In the genomic region with DNA sequence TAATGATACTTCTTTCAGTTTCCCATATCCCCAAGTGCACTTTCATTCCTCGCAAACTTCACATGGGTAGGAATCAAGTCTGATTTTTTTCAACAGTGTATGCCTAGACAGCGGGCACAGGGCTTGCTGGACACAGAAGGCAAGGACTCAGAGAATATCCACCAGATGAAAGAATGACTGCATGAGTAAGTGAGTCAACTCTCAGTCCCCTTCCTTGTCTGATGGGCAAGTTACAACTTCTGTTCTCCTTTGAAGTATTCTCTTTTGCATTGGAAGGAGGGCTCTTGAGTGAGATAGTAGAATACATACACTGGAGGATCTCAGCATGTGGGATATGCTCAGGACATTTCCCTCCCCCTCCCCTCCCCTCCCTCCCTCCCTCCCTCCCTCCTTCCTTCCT, we compare ENCODE assay signal across 11 cellular contexts. TPM values are rescaled to one million over a fixed set of nuclear protein-coding genes. Genes with fewer than 3 reads are reported as not detected.
DNase-seq lines count a peak whose midpoint lies in the region; ATAC-seq and TF ChIP-seq lines count a peak whose summit lies in the region.
"Had no signal": no experiment of that assay in that cellular context is flagged by ENCODE, and none has a peak within 500 bp of the region (broad histone marks: within the 10 kb centered on the region; RNA-seq: fewer than 3 reads in every experiment).

No MANE protein-coding gene starts in this region.

- H3K4me3 ChIP-seq in esophagus muscularis mucosa (peak overlapping the region in 1 of 4 donors; percentile 10), sigmoid colon (no peak overlapping the region), Karpas-422 (ENCODE audit: low read length) (no peak overlapping the region)

- H3K27ac Mint-ChIP-seq in CD14-positive monocyte: peak overlapping the region in 4 of 7 donors; percentile 23 to 90 (median 71)
- no peak overlapping the region for H3K27ac Mint-ChIP-seq in stimulated activated memory B cell treated with anti-CD40 and anti-IgM and Interleukin-4, amounts not matched to agents 10 μg/mL and 1 μg/mL and 100 μg/mL, for 72 hours
- H3K27ac Mint-ChIP-seq: activated naive CD8-positive, alpha-beta T cell treated with anti-CD3 and anti-CD28 coated beads for 36 hours had no signal

- peaks cover 13 to 25% (median 19%) of the 10 kb centered on the region in 4 donors for H3K4me1 ChIP-seq in esophagus muscularis mucosa
- peaks cover 0 to 17% (median 10%) of the 10 kb centered on the region in 4 donors for H3K4me1 ChIP-seq in sigmoid colon
- H3K4me1 ChIP-seq in Karpas-422 (ENCODE audit: low read length): peaks cover 3% of the 10 kb centered on the region; the same call in 1 of the 2 replicates

- H3K9me3 ChIP-seq in esophagus muscularis mucosa (peaks cover 0 to 13% (median 7%) of the 10 kb centered on the region in 4 donors), sigmoid colon (peaks cover 0 to 6% (median 2%) of the 10 kb centered on the region in 4 donors), Karpas-422 (ENCODE audit: low read length) (no peaks in the 10 kb centered on the region)

- no peak for ATAC-seq in activated CD4-positive, CD25-positive, alpha-beta regulatory T cell treated with anti-CD3 and anti-CD28 coated beads, Interleukin-2, amount 50 U/mL, for 24 hours
- ATAC-seq in stimulated activated memory B cell treated with anti-CD40 and anti-IgM and Interleukin-4, amounts not matched to agents 10 μg/mL and 1 μg/mL and 100 μg/mL, for 72 hours: no peak

- no peak overlapping the region for H3K4me2 ChIP-seq in Karpas-422 (ENCODE audit: low read depth, low read length, poor library complexity, severe bottlenecking)

- H3K9ac ChIP-seq in Karpas-422 (ENCODE audit: low read length): no peak overlapping the region

- intact Hi-C loops in CD14-positive monocyte (cut with micrococcal nuclease) (loop anchor here in 1 of 2 donors (10.0 kb wide), 2 partner anchors 47 to 427 kb away; a partner anchor contains a TSS), esophagus muscularis mucosa (cut with DNase I) (loop anchor here (10.0 kb wide), 1 partner anchor 47 kb away; a partner anchor contains a TSS), sigmoid colon (cut with DNase I) (no loop called here)

- peaks cover 30% of the 10 kb centered on the region for H3K4me1 Mint-ChIP-seq in CD14-positive monocyte
- peaks cover 22% of the 10 kb centered on the region for H3K4me1 Mint-ChIP-seq in stimulated activated memory B cell treated with anti-CD40 and anti-IgM and Interleukin-4, amounts not matched to agents 10 μg/mL and 1 μg/mL and 100 μg/mL, for 72 hours

- 67% methylated on average over 2 of the region's 2 CpGs for WGBS in esophagus muscularis mucosa
- 68 to 75% methylated on average over 2 of the region's 2 CpGs for WGBS in sigmoid colon, 2 donors

- TF ChIP-seq POLR2A in esophagus muscularis mucosa (IDR thresholded peaks at IDR 0.05; ENCODE audit: low read depth) (no peak), sigmoid colon (IDR thresholded peaks at IDR 0.05) (no peak)

- TF ChIP-seq CTCF in CD14-positive monocyte (IDR thresholded peaks at IDR 0.05) (no peak), esophagus muscularis mucosa (IDR thresholded peaks at IDR 0.05) (no peak), sigmoid colon (IDR thresholded peaks at IDR 0.05) (no peak)

- H3K9me2 ChIP-seq in Karpas-422 (replicated peaks; ENCODE audit: insufficient read depth, low read length): no peaks in the 10 kb centered on the region

- H2AFZ ChIP-seq in Karpas-422 (ENCODE audit: low read length): no peak overlapping the region

- H4K20me1 ChIP-seq in Karpas-422 (ENCODE audit: insufficient read depth, low read depth, low read length): no peaks in the 10 kb centered on the region

- peak overlapping the region; percentile 71 to 89 for H3K4me3 Mint-ChIP-seq in CD14-positive monocyte
- no peak overlapping the region for H3K4me3 Mint-ChIP-seq in stimulated activated memory B cell treated with anti-CD40 and anti-IgM and Interleukin-4, amounts not matched to agents 10 μg/mL and 1 μg/mL and 100 μg/mL, for 72 hours
- H3K4me3 Mint-ChIP-seq: activated naive CD8-positive, alpha-beta T cell treated with anti-CD3 and anti-CD28 coated beads for 36 hours had no signal

- DNase-seq in CD14-positive monocyte (ENCODE audit: low spot score) (no peak), RKO (ENCODE audit: low spot score) (peak; percentile 56), esophagus muscularis mucosa (ENCODE audit: extremely low spot score) (no peak), sigmoid colon (no peak), Karpas-422 (no peak), NCI-H2196 treated with DMSO at 0.1 percent for 48 hours (lab: John Stamatoyannopoulos, UW; ENCODE audit: unreplicated experiment) (no peak)
- DNase-seq: activated naive CD8-positive, alpha-beta T cell treated with anti-CD3 and anti-CD28 coated beads for 36 hours; effector CD8-positive, alpha-beta T cell; NCI-H2029 treated with DMSO at 0.1 percent for 48 hours had no signal

- H3K79me2 ChIP-seq in Karpas-422 (ENCODE audit: low read length): no peaks in the 10 kb centered on the region

- H3K27me3 ChIP-seq in esophagus muscularis mucosa: no peaks in the 10 kb centered on the region
- no peaks in the 10 kb centered on the region for H3K27me3 ChIP-seq in sigmoid colon
- no peaks in the 10 kb centered on the region for H3K27me3 ChIP-seq in Karpas-422 (ENCODE audit: low read length)

- H3K36me3 Mint-ChIP-seq in CD14-positive monocyte: no peaks in the 10 kb centered on the region
- H3K36me3 Mint-ChIP-seq in stimulated activated memory B cell treated with anti-CD40 and anti-IgM and Interleukin-4, amounts not matched to agents 10 μg/mL and 1 μg/mL and 100 μg/mL, for 72 hours: peaks cover 7% of the 10 kb centered on the region

- TF ChIP-seq EP300 in esophagus muscularis mucosa (IDR thresholded peaks at IDR 0.05) (no peak), sigmoid colon (IDR thresholded peaks at IDR 0.05) (no peak)

- H3K27me3 Mint-ChIP-seq in CD14-positive monocyte (ENCODE audit: low read depth in 3 of 3): peaks cover 0 to 9% (median 6%) of the 10 kb centered on the region in 3 donors
- peaks cover 8% of the 10 kb centered on the region for H3K27me3 Mint-ChIP-seq in stimulated activated memory B cell treated with anti-CD40 and anti-IgM and Interleukin-4, amounts not matched to agents 10 μg/mL and 1 μg/mL and 100 μg/mL, for 72 hours
- H3K27me3 Mint-ChIP-seq: activated naive CD8-positive, alpha-beta T cell treated with anti-CD3 and anti-CD28 coated beads for 36 hours had no signal

- H3K36me3 ChIP-seq in esophagus muscularis mucosa (no peaks in the 10 kb centered on the region), sigmoid colon (no peaks in the 10 kb centered on the region), Karpas-422 (ENCODE audit: insufficient read depth, low read length) (no peaks in the 10 kb centered on the region)

- peak overlapping the region; percentile 24 to 47 (median 28) for H3K27ac ChIP-seq in esophagus muscularis mucosa (replicated peaks in 1 of 4)
- peak overlapping the region; percentile 20 to 61 (median 49) for H3K27ac ChIP-seq in sigmoid colon
- H3K27ac ChIP-seq in Karpas-422 (ENCODE audit: low read length): no peak overlapping the region

- H3K9me3 Mint-ChIP-seq in CD14-positive monocyte: peaks cover 2 to 10% (median 7%) of the 10 kb centered on the region in 7 donors
- H3K9me3 Mint-ChIP-seq in stimulated activated memory B cell treated with anti-CD40 and anti-IgM and Interleukin-4, amounts not matched to agents 10 μg/mL and 1 μg/mL and 100 μg/mL, for 72 hours: peaks cover 9% of the 10 kb centered on the region

RNA-seq across cellular contexts. Expression of a gene that starts 3.0 kb away (rescaled TPM):
- polyA plus RNA-seq in CD14-positive monocyte (100 to 1,000 TPM; 232 to 292 TPM), sigmoid colon (100 to 1,000 TPM; 275 to 415 (median 355) TPM)
- total RNA-seq in esophagus muscularis mucosa (10 to 100 TPM; 49.8 to 80.4 (median 67.8) TPM), sigmoid colon (10 to 100 TPM; 60.4 to 83.4 (median 67.7) TPM)
- 2.1 and 3.5 TPM in 2 replicates for total RNA-seq in Karpas-422 (2014; rRNA removed; shearing (Covaris generic); ENCODE audit: low replicate concordance)

RNA-seq across cellular contexts. Expression of a gene that starts 44.7 kb away (rescaled TPM):
- polyA plus RNA-seq in CD14-positive monocyte (10 to 100 TPM; 47.9 to 54.9 TPM), sigmoid colon (10 to 100 TPM; 23.2 to 26.4 (median 25.7) TPM)
- total RNA-seq in esophagus muscularis mucosa (10 to 100 TPM; 37.5 to 58.1 (median 49.2) TPM), sigmoid colon (10 to 100 TPM; 40.2 to 89.1 (median 74.7) TPM)
- 62.7 and 77.1 TPM in 2 replicates for total RNA-seq in Karpas-422 (2014; rRNA removed; shearing (Covaris generic); ENCODE audit: low replicate concordance)

Comparison
In these comparisons a context has a peak if more than half of its experiments do, and no peak if none do; other contexts are left out.
1. RNA of a gene that starts 3.0 kb away (total RNA-seq): 49.8 to 80.4 TPM in esophagus muscularis mucosa and 60.4 to 83.4 TPM in sigmoid colon; 2.1 to 3.5 TPM in Karpas-422; every median in the first group is over 10 times any median in the second.